In the genomic region with DNA sequence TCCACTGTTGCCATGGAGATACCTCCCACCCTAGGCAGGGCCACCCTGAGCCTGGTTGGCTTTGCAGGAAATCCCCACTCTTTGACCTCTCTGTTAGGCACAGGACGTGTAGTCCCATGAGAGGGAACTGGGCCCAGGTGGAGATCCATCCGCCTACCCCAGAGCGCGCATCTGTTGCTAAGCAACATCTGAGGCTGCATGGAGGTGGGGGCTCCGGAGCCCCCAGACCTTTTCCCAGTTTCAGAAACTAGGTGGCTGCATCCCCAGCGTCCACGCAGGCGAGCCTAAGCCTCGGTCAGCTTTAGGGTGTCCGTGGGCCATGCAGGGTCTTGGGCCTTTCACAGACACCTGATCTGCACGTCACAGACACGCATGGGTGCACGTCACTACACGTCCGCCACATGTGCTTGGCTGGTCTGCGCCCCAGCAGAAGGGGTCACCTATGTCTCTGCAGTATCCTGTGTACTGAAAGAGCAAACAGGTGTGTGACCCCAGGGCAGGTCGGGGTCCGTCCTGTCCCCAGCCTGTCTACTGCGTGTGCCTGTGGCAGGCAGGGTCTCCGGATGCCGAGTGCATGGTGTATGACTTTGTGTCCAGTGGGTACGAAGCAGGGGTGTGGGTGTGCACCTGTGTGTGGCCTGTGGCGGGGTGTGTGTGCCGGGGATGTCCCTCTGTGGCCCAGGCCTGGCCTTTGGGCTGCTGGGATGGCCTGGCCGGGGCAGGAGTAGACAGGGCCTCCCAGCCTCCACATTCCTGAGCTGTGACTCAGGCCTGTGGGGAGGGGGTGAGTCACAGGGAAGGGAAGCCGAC, we compare ENCODE assay signal across 8 cellular contexts. TPM values are rescaled to one million over a fixed set of nuclear protein-coding genes. Genes with fewer than 3 reads are reported as not detected.
DNase-seq lines count a peak whose midpoint lies in the region; ATAC-seq lines count a peak whose summit lies in the region.

No MANE protein-coding gene starts in this region.

- intact Hi-C loops in activated CD4-positive, alpha-beta memory T cell treated with anti-CD3 and anti-CD28 coated beads for 36 hours (cut with micrococcal nuclease), result no loop called here

- H3K4me3 Mint-ChIP-seq in activated T-cell treated with anti-CD3 and anti-CD28 coated beads, Interleukin-2, amount 50 U/mL, for 24 hours, result peak overlapping the region; percentile 27
- H3K4me3 Mint-ChIP-seq in activated CD4-positive, alpha-beta memory T cell treated with anti-CD3 and anti-CD28 coated beads for 36 hours, result peak overlapping the region; percentile 32

- POLR2A ChIA-PET in activated CD4-positive, alpha-beta memory T cell treated with anti-CD3 and anti-CD28 coated beads for 36 hours (lab: Charles Lee), result interaction anchor here (0.6 to 3.0 kb wide), 4 partner anchors 12 to 227 kb away, joined by 3 to 37 read pairs (median 10); no protein-coding TSS in a partner anchor

- no peaks in the 10 kb centered on the region for H3K9me3 Mint-ChIP-seq in activated T-cell treated with anti-CD3 and anti-CD28 coated beads, Interleukin-2, amount 50 U/mL, for 24 hours
- no peaks in the 10 kb centered on the region for H3K9me3 Mint-ChIP-seq in activated CD4-positive, alpha-beta memory T cell treated with anti-CD3 and anti-CD28 coated beads for 36 hours

- H3K27ac ChIP-seq in rectal smooth muscle tissue (ENCODE audit: low read depth, low read length), result peak overlapping the region; percentile 87

- peaks cover 36% of the 10 kb centered on the region for H3K4me1 ChIP-seq in rectal smooth muscle tissue (ENCODE audit: control insufficient read depth, insufficient read depth, low read length)

- CTCF ChIA-PET in activated CD4-positive, alpha-beta memory T cell treated with anti-CD3 and anti-CD28 coated beads for 36 hours (lab: Charles Lee), result interaction anchor here (1.3 to 17.9 kb wide), 2 partner anchors 12 to 21 kb away, joined by 3 to 649 read pairs; partner anchors contain the start of gene ATP5F1D

- no peak for DNase-seq in activated T-cell treated with anti-CD3 and anti-CD28 coated beads, Interleukin-2, amount 50 U/mL, for 24 hours
- DNase-seq in activated T-cell treated with anti-CD3 and anti-CD28 coated beads, Interleukin-2, amount 50 U/mL, for 48 hours, result no peak
- DNase-seq in activated CD4-positive, alpha-beta memory T cell treated with anti-CD3 and anti-CD28 coated beads for 36 hours, result no peak
- DNase-seq in germinal center (ENCODE audit: low spot score), result peak; percentile 69
- DNase-seq in RPMI8226, result no peak

- no peak overlapping the region for H3K4me3 ChIP-seq in rectal smooth muscle tissue (ENCODE audit: low read length)

- ATAC-seq in GM18870 (IDR thresholded peaks at IDR 0.05; ENCODE audit: unreplicated experiment) (no peak), GM19328 (IDR thresholded peaks at IDR 0.05; ENCODE audit: unreplicated experiment) (no peak)

- H3K9ac ChIP-seq in rectal smooth muscle tissue (ENCODE audit: low read length), result no peak overlapping the region

- H3K27me3 ChIP-seq in rectal smooth muscle tissue (ENCODE audit: control insufficient read depth, insufficient read depth, low read length), result no peaks in the 10 kb centered on the region

- peaks cover 29% of the 10 kb centered on the region for H3K36me3 Mint-ChIP-seq in activated T-cell treated with anti-CD3 and anti-CD28 coated beads, Interleukin-2, amount 50 U/mL, for 24 hours (ENCODE audit: low read depth)
- H3K36me3 Mint-ChIP-seq in activated CD4-positive, alpha-beta memory T cell treated with anti-CD3 and anti-CD28 coated beads for 36 hours, result peaks cover 6% of the 10 kb centered on the region

- H3K27me3 Mint-ChIP-seq in activated T-cell treated with anti-CD3 and anti-CD28 coated beads, Interleukin-2, amount 50 U/mL, for 24 hours, result no peaks in the 10 kb centered on the region
- H3K27me3 Mint-ChIP-seq in activated CD4-positive, alpha-beta memory T cell treated with anti-CD3 and anti-CD28 coated beads for 36 hours, result no peaks in the 10 kb centered on the region

- peaks cover 62% of the 10 kb centered on the region for H3K4me1 Mint-ChIP-seq in activated T-cell treated with anti-CD3 and anti-CD28 coated beads, Interleukin-2, amount 50 U/mL, for 24 hours (ENCODE audit: low read depth)
- H3K4me1 Mint-ChIP-seq in activated CD4-positive, alpha-beta memory T cell treated with anti-CD3 and anti-CD28 coated beads for 36 hours (ENCODE audit: low read depth), result peaks cover 48% of the 10 kb centered on the region

- no peaks in the 10 kb centered on the region for H3K36me3 ChIP-seq in rectal smooth muscle tissue (ENCODE audit: control insufficient read depth, insufficient read depth, low read length)

- H3K27ac Mint-ChIP-seq in activated T-cell treated with anti-CD3 and anti-CD28 coated beads, Interleukin-2, amount 50 U/mL, for 24 hours, result peak overlapping the region; percentile 83
- peak overlapping the region; percentile 49 for H3K27ac Mint-ChIP-seq in activated CD4-positive, alpha-beta memory T cell treated with anti-CD3 and anti-CD28 coated beads for 36 hours

RNA-seq across cellular contexts. Expression of gene CIRBP, which starts 4.1 kb away (rescaled TPM):
- 100 to 1,000 TPM; 171 to 173 TPM for total RNA-seq in activated CD4-positive, alpha-beta memory T cell treated with anti-CD3 and anti-CD28 coated beads for 36 hours

RNA-seq across cellular contexts. Expression of gene FAM174C, which starts 10.3 kb away (rescaled TPM):
- total RNA-seq in activated CD4-positive, alpha-beta memory T cell treated with anti-CD3 and anti-CD28 coated beads for 36 hours, result 10 to 100 TPM; 74.8 to 76.1 TPM

RNA-seq across cellular contexts. Expression of gene MIDN, which starts 16.6 kb away (rescaled TPM):
- total RNA-seq in activated CD4-positive, alpha-beta memory T cell treated with anti-CD3 and anti-CD28 coated beads for 36 hours, result 10 to 100 TPM; 54.1 to 54.6 TPM

RNA-seq across cellular contexts. Expression of gene EFNA2, which starts 20.7 kb away (rescaled TPM):
- not detected for total RNA-seq in activated CD4-positive, alpha-beta memory T cell treated with anti-CD3 and anti-CD28 coated beads for 36 hours

RNA-seq across cellular contexts. Expression of gene ATP5F1D, which starts 23.5 kb away (rescaled TPM):
- 100 to 1,000 TPM; 178 to 192 TPM for total RNA-seq in activated CD4-positive, alpha-beta memory T cell treated with anti-CD3 and anti-CD28 coated beads for 36 hours
